ENCODE assay signal across 8 cellular contexts in the genomic region with DNA sequence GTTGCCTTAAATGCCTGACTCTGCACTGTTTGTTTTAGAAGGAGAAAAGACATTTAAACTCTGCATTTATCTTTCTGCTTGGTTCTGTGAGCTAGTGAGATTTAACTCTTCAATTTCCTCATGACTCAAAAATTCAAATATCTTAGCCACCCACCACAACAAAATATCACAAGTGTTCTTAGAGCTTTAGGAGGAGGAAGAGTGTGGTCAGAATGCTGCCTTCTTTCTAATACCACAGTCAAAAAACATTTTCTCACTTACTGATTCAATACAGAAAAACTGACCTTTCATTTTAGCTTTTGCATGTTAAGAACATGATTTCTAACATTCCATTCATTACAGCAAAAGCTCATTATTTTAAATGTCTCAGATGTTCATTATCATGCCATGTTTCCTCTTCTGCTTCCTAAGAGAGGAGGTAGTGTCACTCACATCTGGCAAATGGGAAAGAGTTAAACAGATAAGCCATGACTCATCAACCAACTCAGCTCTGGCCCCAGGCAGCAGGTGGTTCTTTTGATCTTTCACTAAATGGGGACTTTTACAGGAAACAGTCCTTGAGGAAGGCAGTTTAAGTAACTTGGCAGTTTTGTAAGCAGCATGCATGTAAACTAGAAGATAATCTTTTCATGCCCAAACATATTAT. TPM values are rescaled to one million over a fixed set of nuclear protein-coding genes. Genes with fewer than 3 reads are reported as not detected.
DNase-seq lines count a peak whose midpoint lies in the region; ATAC-seq and TF ChIP-seq lines count a peak whose summit lies in the region.

No MANE protein-coding gene starts in this region.

- no peak overlapping the region for H3K4me3 ChIP-seq in AG10803 (ENCODE audit: low read length)
- H3K4me3 ChIP-seq in right cardiac atrium (ENCODE audit: low read length): no peak overlapping the region

- ATAC-seq in GM18858 (IDR thresholded peaks at IDR 0.05; ENCODE audit: unreplicated experiment) (peak; percentile 91), HG02852 (IDR thresholded peaks at IDR 0.05; ENCODE audit: unreplicated experiment) (peak; percentile 93), esophagus mucosa (peak; percentile 63), right cardiac atrium (no peak)

- H3K27ac ChIP-seq in right cardiac atrium (ENCODE audit: low read length): no peak overlapping the region

- intact Hi-C loops in right cardiac atrium (cut with DNase I): loop anchor here in 3 of 4 donors (5.0 to 10.0 kb wide), 4 partner anchors 208 to 325 kb away; no protein-coding TSS in a partner anchor

- H3K4me1 ChIP-seq in right cardiac atrium (ENCODE audit: control insufficient read depth, insufficient read depth, low read length): peaks cover 9% of the 10 kb centered on the region

- DNase-seq in AG10803 (ENCODE audit: low read depth) (peak; percentile 58), NCI-H2196 treated with DMSO at 0.1 percent for 48 hours (lab: John Stamatoyannopoulos, UW; ENCODE audit: unreplicated experiment) (peak; percentile 29), right cardiac atrium (no peak), cerebellar cortex (ENCODE audit: low spot score) (no peak), anterior cingulate cortex (lab: John Stamatoyannopoulos, UW) (no peak)

- H3K27me3 ChIP-seq in right cardiac atrium (ENCODE audit: control insufficient read depth, insufficient read depth): no peaks in the 10 kb centered on the region

- no peaks in the 10 kb centered on the region for H3K9me3 ChIP-seq in right cardiac atrium (ENCODE audit: control insufficient read depth, low read length)

- TF ChIP-seq CTCF in AG10803 (conservative IDR thresholded peaks at IDR 0.05; ENCODE audit: low read length): no peak

RNA-seq across cellular contexts. Expression of a gene that starts 56.4 kb away (rescaled TPM):
- not detected for total RNA-seq in esophagus mucosa
- not detected for total RNA-seq in right cardiac atrium
- not detected for polyA plus RNA-seq in right cardiac atrium

RNA-seq across cellular contexts. Expression of a gene that starts 57.6 kb away (rescaled TPM):
- total RNA-seq in esophagus mucosa (not detected), right cardiac atrium (not detected)
- not detected for polyA plus RNA-seq in right cardiac atrium

Comparison
In these comparisons a context has a peak if more than half of its experiments do, and no peak if none do; other contexts are left out.
1. DNase-seq: peak in AG10803 (single experiment) and NCI-H2196 treated with DMSO at 0.1 percent for 48 hours (single experiment); none in right cardiac atrium (0 of 3), cerebellar cortex (single experiment) and anterior cingulate cortex (0 of 58).
2. ATAC-seq: peak in GM18858 (single experiment), HG02852 (single experiment) and esophagus mucosa (single experiment); none in right cardiac atrium (0 of 2).